ENCODE assay signal across 1 cellular context in genomic region chr14:64388533-64389243, GRCh38.
A peak's percentile ranks its signal among the peaks of the same experiment; 100 is the strongest.
TF ChIP-seq lines count a peak whose summit lies in the region.

No MANE protein-coding gene starts in this region.

TF ChIP-seq in K562, 482 proteins besides CTCF, POLR2A, EP300 and RAD21 (continued from another document):
- TF ChIP-seq TEAD4 (IDR thresholded peaks at IDR 0.05; ENCODE audit: low read length), result 0 out of 2 replicates have a peak, but pooled peaks have one; percentile 1
- TF ChIP-seq TEAD4 (CRISPR knock-in tag; IDR thresholded peaks at IDR 0.05; ENCODE audit: borderline replicate concordance), result no peak
- no peak for TF ChIP-seq JUND (IDR thresholded peaks at IDR 0.05; ENCODE audit: borderline replicate concordance, low read depth, low read length)
- TF ChIP-seq JUND (tag; IDR thresholded peaks at IDR 0.05; ENCODE audit: borderline replicate concordance, low read depth, low read length), result no peak
- TF ChIP-seq HDAC2 (IDR thresholded peaks at IDR 0.05), result 0 out of 2 replicates have a peak, but pooled peaks have one; percentile 2
- TF ChIP-seq ZFX (CRISPR knock-in tag; IDR thresholded peaks at IDR 0.05), result no peak
- TF ChIP-seq FOXA1 (IDR thresholded peaks at IDR 0.05; ENCODE audit: borderline replicate concordance), result no peak
- TF ChIP-seq TSC22D4 (tag; IDR thresholded peaks at IDR 0.05), result no peak
- TF ChIP-seq ZBTB12 (CRISPR knock-in tag; IDR thresholded peaks at IDR 0.05), result no peak
- peak; percentile 26 for TF ChIP-seq CHD1 (IDR thresholded peaks at IDR 0.05; ENCODE audit: low read length)
- no peak for TF ChIP-seq TRIM24 (IDR thresholded peaks at IDR 0.05)
- TF ChIP-seq IRF1 (CRISPR knock-in tag; IDR thresholded peaks at IDR 0.05; ENCODE audit: borderline replicate concordance), result no peak
- no peak for TF ChIP-seq CEBPB (tag; IDR thresholded peaks at IDR 0.05)
- no peak for TF ChIP-seq ZBTB40 (IDR thresholded peaks at IDR 0.05)
- no peak for TF ChIP-seq ZBTB40 (CRISPR knock-in tag; IDR thresholded peaks at IDR 0.05)
- no peak for TF ChIP-seq ESRRB (CRISPR knock-in tag; IDR thresholded peaks at IDR 0.05; ENCODE audit: borderline replicate concordance)
- TF ChIP-seq NFATC3 (IDR thresholded peaks at IDR 0.05), result no peak
- no peak for TF ChIP-seq CAMTA2 (CRISPR knock-in tag; conservative IDR thresholded peaks at IDR 0.05)
- TF ChIP-seq ZNF316 (IDR thresholded peaks at IDR 0.05), result no peak
- no peak for TF ChIP-seq SRSF7 (optimal IDR thresholded peaks at IDR 0.05; ENCODE audit: low read depth, low read length)
- no peak for TF ChIP-seq SMARCA5 (IDR thresholded peaks at IDR 0.05)
- TF ChIP-seq RBBP5 (IDR thresholded peaks at IDR 0.05; ENCODE audit: borderline replicate concordance, insufficient read depth, low read length, poor library complexity, severe bottlenecking), result peak; percentile 17
- no peak for TF ChIP-seq DACH1 (IDR thresholded peaks at IDR 0.05; ENCODE audit: partially characterized antibody)
- TF ChIP-seq DLX4 (CRISPR knock-in tag; IDR thresholded peaks at IDR 0.05), result no peak
- no peak for TF ChIP-seq MAX (CRISPR knock-in tag; IDR thresholded peaks at IDR 0.05)
- no peak for TF ChIP-seq U2AF1 (optimal IDR thresholded peaks at IDR 0.05; ENCODE audit: low read depth, low read length)
- TF ChIP-seq CCAR2 (IDR thresholded peaks at IDR 0.05; ENCODE audit: low read depth, low read length), result no peak
- no peak for TF ChIP-seq IFI16 (CRISPR knock-in tag; IDR thresholded peaks at IDR 0.05)
- TF ChIP-seq KLF6 (CRISPR knock-in tag; IDR thresholded peaks at IDR 0.05; ENCODE audit: borderline replicate concordance), result no peak
- no peak for TF ChIP-seq ETV1 (tag; conservative IDR thresholded peaks at IDR 0.05; ENCODE audit: low read depth)
- no peak for TF ChIP-seq GMEB1 (CRISPR knock-in tag; IDR thresholded peaks at IDR 0.05)
- no peak for TF ChIP-seq STAT6 (CRISPR knock-in tag; IDR thresholded peaks at IDR 0.05)
- no peak for TF ChIP-seq MXD1 (CRISPR knock-in tag; IDR thresholded peaks at IDR 0.05; ENCODE audit: borderline replicate concordance, poor library complexity, severe bottlenecking)
- no peak for TF ChIP-seq STAT5A (IDR thresholded peaks at IDR 0.05; ENCODE audit: borderline replicate concordance, low read length)
- no peak for TF ChIP-seq SRSF3 (IDR thresholded peaks at IDR 0.05; ENCODE audit: insufficient read depth, low read length)
- TF ChIP-seq LCOR (CRISPR knock-in tag; IDR thresholded peaks at IDR 0.05), result no peak
